9 cellular contexts compared by ENCODE assay signal in the genomic region with DNA sequence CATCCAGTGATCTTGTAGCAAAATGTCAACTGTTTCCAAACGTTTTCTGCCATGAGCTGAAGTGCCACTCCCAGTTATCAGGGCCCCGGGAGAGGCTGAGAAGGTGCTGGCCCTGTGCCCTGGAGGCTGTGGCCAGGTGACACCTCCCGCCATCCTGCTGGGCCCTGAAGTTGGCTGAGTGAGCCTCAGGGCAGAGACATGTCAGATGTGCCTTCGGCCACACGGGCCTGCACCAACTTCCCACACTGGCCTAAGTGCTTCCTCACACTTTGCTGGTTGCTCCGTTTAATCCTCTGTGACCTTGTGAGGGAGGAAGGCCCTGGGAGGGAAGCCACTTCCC. TPM values are rescaled to one million over a fixed set of nuclear protein-coding genes. Genes with fewer than 3 reads are reported as not detected.
DNase-seq lines count a peak whose midpoint lies in the region; ATAC-seq and TF ChIP-seq lines count a peak whose summit lies in the region.
"Had no signal": no experiment of that assay in that cellular context is flagged by ENCODE, and none has a peak within 500 bp of the region (broad histone marks: within the 10 kb centered on the region; RNA-seq: fewer than 3 reads in every experiment).

No MANE protein-coding gene starts in this region.

- no peaks in the 10 kb centered on the region for H3K36me3 ChIP-seq in transverse colon

- TF ChIP-seq EP300 in transverse colon (IDR thresholded peaks at IDR 0.05; ENCODE audit: low read depth) = no peak

- H3K27ac ChIP-seq in VCaP (peak overlapping the region; percentile 52), right cardiac atrium (ENCODE audit: low read length) (peak overlapping the region; percentile 63), transverse colon (peak overlapping the region; percentile 75 to 84 (median 76))

- no peaks in the 10 kb centered on the region for H3K27me3 Mint-ChIP-seq in activated naive CD4-positive, alpha-beta T cell treated with anti-CD3 and anti-CD28 coated beads, Interleukin-2, amount 50 U/mL, for 24 hours
- H3K27me3 Mint-ChIP-seq in progenitor cell of endocrine pancreas = no peaks in the 10 kb centered on the region

- H3K27ac Mint-ChIP-seq in activated naive CD4-positive, alpha-beta T cell treated with anti-CD3 and anti-CD28 coated beads, Interleukin-2, amount 50 U/mL, for 24 hours = peak overlapping the region; percentile 35
- no peak overlapping the region for H3K27ac Mint-ChIP-seq in progenitor cell of endocrine pancreas

- H3K4me1 Mint-ChIP-seq in activated naive CD4-positive, alpha-beta T cell treated with anti-CD3 and anti-CD28 coated beads, Interleukin-2, amount 50 U/mL, for 24 hours = no peaks in the 10 kb centered on the region
- peaks cover 1% of the 10 kb centered on the region for H3K4me1 Mint-ChIP-seq in progenitor cell of endocrine pancreas (ENCODE audit: low read depth)

- H3K27me3 ChIP-seq in right cardiac atrium (ENCODE audit: control insufficient read depth, insufficient read depth) = no peaks in the 10 kb centered on the region
- H3K27me3 ChIP-seq in transverse colon = no peaks in the 10 kb centered on the region

- peak; percentile 54 to 55 for ATAC-seq in right cardiac atrium

- no peak for TF ChIP-seq CTCF in VCaP (conservative IDR thresholded peaks at IDR 0.05)
- TF ChIP-seq CTCF in transverse colon (IDR thresholded peaks at IDR 0.05) = peak in 1 of 5 experiments; percentile 21
- no peak for TF ChIP-seq CTCF in progenitor cell of endocrine pancreas (IDR thresholded peaks at IDR 0.05; ENCODE audit: unreplicated experiment)

- no peak overlapping the region for H3K4me3 ChIP-seq in right cardiac atrium (ENCODE audit: low read length)
- H3K4me3 ChIP-seq in transverse colon = peak overlapping the region in 3 of 4 donors; percentile 19 to 40 (median 22)

- no peak for TF ChIP-seq POLR2A in transverse colon (IDR thresholded peaks at IDR 0.05)

- H3K4me3 Mint-ChIP-seq in activated naive CD4-positive, alpha-beta T cell treated with anti-CD3 and anti-CD28 coated beads, Interleukin-2, amount 50 U/mL, for 24 hours = peak overlapping the region; percentile 68
- no peak overlapping the region for H3K4me3 Mint-ChIP-seq in progenitor cell of endocrine pancreas (ENCODE audit: low read depth)

- H3K9me3 Mint-ChIP-seq in activated naive CD4-positive, alpha-beta T cell treated with anti-CD3 and anti-CD28 coated beads, Interleukin-2, amount 50 U/mL, for 24 hours = no peaks in the 10 kb centered on the region
- H3K9me3 Mint-ChIP-seq in progenitor cell of endocrine pancreas (ENCODE audit: low read depth) = no peaks in the 10 kb centered on the region

- intact Hi-C loops in right cardiac atrium (cut with DNase I) = no loop called here
- intact Hi-C loops in transverse colon (cut with DNase I; ENCODE audit: low total_unique reads) = no loop called here

- WGBS in right cardiac atrium = 33% methylated on average over 6 of the region's 6 CpGs
- WGBS in transverse colon (ENCODE audit: low coverage in 1 of 2), 2 donors = 17 to 37% methylated on average over 1 to 6 of the region's 6 CpGs

- H3K9me3 ChIP-seq in right cardiac atrium (ENCODE audit: control insufficient read depth, low read length) (no peaks in the 10 kb centered on the region), transverse colon (no peaks in the 10 kb centered on the region)

- peaks cover 2% of the 10 kb centered on the region for H3K4me1 ChIP-seq in right cardiac atrium (ENCODE audit: control insufficient read depth, insufficient read depth, low read length)
- H3K4me1 ChIP-seq in transverse colon = peaks cover 0 to 9% (median 7%) of the 10 kb centered on the region in 4 donors

- no peaks in the 10 kb centered on the region for H3K36me3 Mint-ChIP-seq in activated naive CD4-positive, alpha-beta T cell treated with anti-CD3 and anti-CD28 coated beads, Interleukin-2, amount 50 U/mL, for 24 hours
- H3K36me3 Mint-ChIP-seq in progenitor cell of endocrine pancreas (ENCODE audit: insufficient read depth) = peaks cover 14% of the 10 kb centered on the region

- in situ Hi-C loops in transverse colon (cut with MboI; ENCODE audit: low pct_ligation_motif_present in 1 of 4, low pct_unique_long_range_greater_than_20kb in 1 of 4, low sequenced_read_pairs in 3 of 4) (no loop called here), ACHN (cut with HindIII; ENCODE audit: low pct_ligation_motif_present, low pct_unique_long_range_greater_than_20kb, low sequenced_read_pairs) (no loop called here)

- no peak for DNase-seq in activated naive CD4-positive, alpha-beta T cell (lab: John Stamatoyannopoulos, UW)
- DNase-seq in right cardiac atrium (peak in 2 of 3 donors; percentile 81 to 86), transverse colon (peak; percentile 47), ACHN (no peak), progenitor cell of endocrine pancreas (ENCODE audit: low spot score, unreplicated experiment) (no peak), T-helper 1 cell (no peak)
- DNase-seq: H7 had no signal

RNA-seq across cellular contexts. Expression of a gene that starts 4.8 kb away (rescaled TPM):
- total RNA-seq in right cardiac atrium (100 to 1,000 TPM; 320 to 446 (median 375) TPM), transverse colon (10 to 100 TPM in 1 of 4 donors, 1 to 10 TPM in 3; 4.1 to 10.2 (median 5.9) TPM), progenitor cell of endocrine pancreas (5.2 and 6.8 TPM in 2 replicates)
- 280 TPM for polyA plus RNA-seq in right cardiac atrium

RNA-seq across cellular contexts. Expression of a gene that starts 42.0 kb away (rescaled TPM):
- total RNA-seq in right cardiac atrium (100 to 1,000 TPM; 124 to 160 (median 142) TPM), transverse colon (10 to 100 TPM; 18.7 to 28.4 (median 20.2) TPM), progenitor cell of endocrine pancreas (44.9 and 51.2 TPM in 2 replicates)
- 91.6 TPM for polyA plus RNA-seq in right cardiac atrium

Comparison
In these comparisons a context has a peak if more than half of its experiments do, and no peak if none do; other contexts are left out.
1. DNase-seq: peak in right cardiac atrium (2 of 3) and transverse colon (single experiment); none in activated naive CD4-positive, alpha-beta T cell (0 of 4), ACHN (single experiment), progenitor cell of endocrine pancreas (single experiment) and T-helper 1 cell (0 of 5).
2. RNA of a gene that starts 4.8 kb away (total RNA-seq): 320 to 446 TPM in right cardiac atrium; 4.1 to 10.2 TPM in transverse colon and 5.2 to 6.8 TPM in progenitor cell of endocrine pancreas; every median in the first group is over 10 times any median in the second.
3. Peak in every context shown above with its lines, with median percentiles within 50 percentile points of each other: H3K27ac ChIP-seq.